Comparison of ENCODE assay signal across 8 cellular contexts in genomic region chr1:245058882-245059281, GRCh38.
"Had no signal": no experiment of that assay in that cellular context is flagged by ENCODE, and none has a peak within 500 bp of the region (broad histone marks: within the 10 kb centered on the region; RNA-seq: fewer than 3 reads in every experiment).

No MANE protein-coding gene starts in this region.

- H3K9me3 Mint-ChIP-seq: H9, IgD-negative memory B cell had no signal

- H3K27me3 Mint-ChIP-seq: IgD-negative memory B cell had no signal

- FAIRE-seq: H54, HTR-8/SVneo had no signal

- DNase-seq: GOT3, H9, HCEC 1CT, Kasumi-1, KG1 had no signal

- H3K4me1 Mint-ChIP-seq: IgD-negative memory B cell had no signal

- H3K27ac Mint-ChIP-seq: IgD-negative memory B cell had no signal

- H3K4me3 Mint-ChIP-seq: H9, IgD-negative memory B cell had no signal
